ENCODE assay signal across 21 cellular contexts in genomic region chr4:151004222-151004621, GRCh38. TPM values are rescaled to one million over a fixed set of nuclear protein-coding genes. Genes with fewer than 3 reads are reported as not detected.
DNase-seq lines count a peak whose midpoint lies in the region; ATAC-seq, FAIRE-seq and TF ChIP-seq lines count a peak whose summit lies in the region.
"Had no signal": no experiment of that assay in that cellular context is flagged by ENCODE, and none has a peak within 500 bp of the region (broad histone marks: within the 10 kb centered on the region; RNA-seq: fewer than 3 reads in every experiment).

No MANE protein-coding gene starts in this region.

- no peak overlapping the region for H3K18ac ChIP-seq in IMR-90 (ENCODE audit: low read depth, low read length)

- no peak overlapping the region for H4K5ac ChIP-seq in IMR-90 (ENCODE audit: low read depth, low read length)

- H3K9me3 ChIP-seq in IMR-90 (ENCODE audit: control insufficient read depth, insufficient read depth, low read length) (no peaks in the 10 kb centered on the region), kidney (ENCODE audit: control insufficient read depth in 1 of 2, low read length in 2 of 2) (no peaks in the 10 kb centered on the region)
- H3K9me3 ChIP-seq: mucosa of descending colon had no signal

- no peak overlapping the region for H2BK5ac ChIP-seq in IMR-90 (ENCODE audit: low read depth, low read length, poor library complexity, severe bottlenecking)

- H2BK120ac ChIP-seq in IMR-90 (ENCODE audit: low read depth, low read length) = no peak overlapping the region

- H4K20me1 ChIP-seq in IMR-90 (ENCODE audit: insufficient read depth, low read length) = no peaks in the 10 kb centered on the region

- CTCF ChIA-PET in IMR-90 (lab: Yijun Ruan, JAX) = no interaction called here

- POLR2A ChIA-PET in IMR-90 (lab: Charles Lee; ENCODE audit: unreplicated experiment) = no interaction called here

- no peak overlapping the region for H2AK5ac ChIP-seq in IMR-90 (ENCODE audit: low read depth, low read length)

- no peak for FAIRE-seq in kidney (lab: Jason Lieb, UNC)
- FAIRE-seq: G401.6 had no signal

- H3K4me1 ChIP-seq in IMR-90 (ENCODE audit: control insufficient read depth, insufficient read depth, low read length) (no peaks in the 10 kb centered on the region), kidney (ENCODE audit: control insufficient read depth in 1 of 2, insufficient read depth in 1 of 2, low read depth in 1 of 2, low read length in 2 of 2) (no peaks in the 10 kb centered on the region)

- H2AFZ ChIP-seq in IMR-90 (replicated peaks; ENCODE audit: low read length, poor library complexity) = no peak overlapping the region

- H4K8ac ChIP-seq in IMR-90 (ENCODE audit: low read depth in 2 of 2, low read length in 2 of 2) = no peak overlapping the region

- no peak overlapping the region for H3K23ac ChIP-seq in IMR-90 (ENCODE audit: low read depth, low read length)

- H3K27ac ChIP-seq in IMR-90 (ENCODE audit: insufficient read depth, low read length) = no peak overlapping the region
- H3K27ac ChIP-seq in kidney (ENCODE audit: low read depth in 2 of 2, low read length in 2 of 2) = no peak overlapping the region
- H3K27ac ChIP-seq: SK-N-MC had no signal

- H3K56ac ChIP-seq in IMR-90 (ENCODE audit: extremely low read depth, insufficient read depth, low read length) = no peak overlapping the region

- BruUV-seq in IMR-90 (replicated peaks; lab: Mats Ljungman, UMichigan) = no TSS peak

- no peak for TF ChIP-seq POLR2A in IMR-90 (IDR thresholded peaks at IDR 0.05; ENCODE audit: low read depth, low read length)

- ATAC-seq in IMR-90 (ENCODE audit: low read depth) = no peak
- ATAC-seq in HG02870 (IDR thresholded peaks at IDR 0.05; ENCODE audit: unreplicated experiment) = no peak
- ATAC-seq: activated CD8-positive, alpha-beta T cell treated with anti-CD3 and anti-CD28 coated beads, Interleukin-2, amount 10 ng/mL, durations not matched to agents 7 days and 5 days; esophagus mucosa; left colon; mucosa of descending colon had no signal

- intact Hi-C loops in IMR-90 (cut with micrococcal nuclease) (no loop called here), kidney (cut with DNase I) (no loop called here)

- no peaks in the 10 kb centered on the region for H3K9me1 ChIP-seq in IMR-90 (ENCODE audit: insufficient read depth, low read length)

- TF ChIP-seq RAD21 in IMR-90 (IDR thresholded peaks at IDR 0.05; ENCODE audit: low read length) = no peak

- H3K79me1 ChIP-seq in IMR-90 (ENCODE audit: low read depth in 1 of 2, low read length in 2 of 2) = peaks cover 6 to 10% of the 10 kb centered on the region in 2 experiments; a peak in 3 of 4 replicates

- H3K36me3 ChIP-seq in IMR-90 (ENCODE audit: control insufficient read depth, insufficient read depth, low read length) = no peaks in the 10 kb centered on the region
- no peaks in the 10 kb centered on the region for H3K36me3 ChIP-seq in kidney (ENCODE audit: control insufficient read depth in 1 of 2, insufficient read depth in 2 of 2, low read length in 2 of 2)

- no peaks in the 10 kb centered on the region for H3K27me3 ChIP-seq in IMR-90 (ENCODE audit: control insufficient read depth, insufficient read depth, low read length)

- dilution Hi-C loops in IMR-90 (cut with HindIII; ENCODE audit: low sequenced_read_pairs, unreplicated experiment) = no loop called here

- TF ChIP-seq CTCF in IMR-90 (conservative IDR thresholded peaks at IDR 0.05; ENCODE audit: low read depth, low read length) (no peak), fibroblast of villous mesenchyme (IDR thresholded peaks at IDR 0.05; ENCODE audit: insufficient read depth, low read depth, low read length) (no peak), kidney (IDR thresholded peaks at IDR 0.05; ENCODE audit: borderline replicate concordance, extremely low read depth, insufficient read depth) (no peak)

- H3K4me2 ChIP-seq in IMR-90 (ENCODE audit: low read depth, low read length) = no peak overlapping the region

- no peak overlapping the region for H2BK15ac ChIP-seq in IMR-90 (ENCODE audit: low read depth, low read length)

- H3K14ac ChIP-seq in IMR-90 (replicated peaks; ENCODE audit: low read depth, low read length) = no peak overlapping the region

- whole genome bisulfite sequencing in IMR-90 (ENCODE audit: extremely low coverage in 2 of 2, insufficient read length in 1 of 2), 2 experiments = no CpG with 5 or more reads among the region's 5 CpGs

- no peak overlapping the region for H3K4ac ChIP-seq in IMR-90 (ENCODE audit: low read depth, low read length)

- no peak overlapping the region for H2BK20ac ChIP-seq in IMR-90 (ENCODE audit: low read depth, low read length)

- no peak overlapping the region for H2AK9ac ChIP-seq in IMR-90 (replicated peaks; ENCODE audit: low read depth, low read length, poor library complexity)

- DNase-seq in EH (ENCODE audit: low read depth) (peak; percentile 25), IMR-90 (peak; percentile 76), astrocyte of the hippocampus (ENCODE audit: low read depth, low spot score) (peak; percentile 15), fibroblast of villous mesenchyme (ENCODE audit: low read depth) (peak; percentile 39), 8988T (no peak), SIG-M5 treated with dmso at 0.1 percent for 504 hours (lab: John Stamatoyannopoulos, UW; ENCODE audit: unreplicated experiment) (no peak), kidney (no peak)
- DNase-seq: activated CD8-positive, alpha-beta T cell treated with anti-CD3 and anti-CD28 coated beads, Interleukin-2, amount 10 ng/mL, durations not matched to agents 7 days and 5 days; amniotic stem cell; COR-L47; cortex of kidney; hippocampal formation; left colon; mucosa of descending colon; NCI-H187 treated with DMSO at 0.1 percent for 48 hours; nucleus accumbens; stimulated activated CD4-positive, alpha-beta T cell treated with anti-CD3 and anti-CD28 coated beads, Interleukin-2, amount 100 ng/mL, for 48 hours had no signal

- H4K91ac ChIP-seq in IMR-90 (ENCODE audit: insufficient read depth, low read depth, low read length) = no peak overlapping the region

- no peak overlapping the region for H3K9ac ChIP-seq in IMR-90 (ENCODE audit: low read depth, low read length)
- H3K9ac ChIP-seq in kidney (ENCODE audit: low read length in 2 of 2) = no peak overlapping the region

- no peak overlapping the region for H3K4me3 ChIP-seq in IMR-90 (ENCODE audit: insufficient read depth, low read depth, low read length)
- H3K4me3 ChIP-seq in fibroblast of villous mesenchyme (ENCODE audit: low read depth, low read length) = no peak overlapping the region
- H3K4me3 ChIP-seq in kidney (ENCODE audit: low read length in 2 of 2) = no peak overlapping the region
- H3K4me3 ChIP-seq: mucosa of descending colon, SK-N-MC had no signal

- in situ Hi-C loops in IMR-90 (cut with MboI; ENCODE audit: low sequenced_read_pairs) = no loop called here

TF ChIP-seq in IMR-90, 13 proteins besides CTCF, POLR2A, EP300 and RAD21:
- TF ChIP-seq FOS (IDR thresholded peaks at IDR 0.05; ENCODE audit: low read depth, low read length) (0 out of 2 replicates have a peak, but pooled peaks have one; percentile 9), BHLHE40 (IDR thresholded peaks at IDR 0.05; ENCODE audit: low read depth, low read length) (no peak), CEBPB (IDR thresholded peaks at IDR 0.05; ENCODE audit: low read depth, low read length) (peak; percentile 81), CHD1 (IDR thresholded peaks at IDR 0.05; ENCODE audit: low read depth, low read length) (no peak)

RNA-seq across cellular contexts. Expression of gene LRBA, which starts 10.9 kb away (rescaled TPM):
- total RNA-seq in IMR-90 (2012; rRNA removed) (48.6 and 51.6 TPM in 2 replicates), fibroblast of villous mesenchyme (27.4 and 38.4 TPM in 2 replicates), kidney (76.7 TPM)
- polyA plus RNA-seq in IMR-90 (2012; rRNA removed) (8.5 and 10.2 TPM in 2 replicates), kidney (ENCODE audit: insufficient read depth, low read depth, low replicate concordance) (20.3 TPM)
- 5.5 and 5.7 TPM in 2 replicates for polyA plus RNA-seq in IMR-90 (2012; cell fraction: cytosol; rRNA removed)
- polyA plus RNA-seq in IMR-90 (2012; cell fraction: nucleus; rRNA removed; ENCODE audit: low replicate concordance) = 4.7 and 10.7 TPM in 2 replicates

Comparison
In these comparisons a context has a peak if more than half of its experiments do, and no peak if none do; other contexts are left out.
1. DNase-seq: peak in EH (single experiment), IMR-90 (single experiment), astrocyte of the hippocampus (single experiment) and fibroblast of villous mesenchyme (single experiment); none in 8988T (single experiment), SIG-M5 treated with dmso at 0.1 percent for 504 hours (single experiment) and kidney (single experiment).